Comparison of ENCODE assay signal across 11 cellular contexts in genomic region chr22:40727607-40728325, GRCh38. TPM values are rescaled to one million over a fixed set of nuclear protein-coding genes. Genes with fewer than 3 reads are reported as not detected.
A peak's percentile ranks its signal among the peaks of the same experiment; 100 is the strongest.
DNase-seq lines count a peak whose midpoint lies in the region; ATAC-seq, FAIRE-seq and TF ChIP-seq lines count a peak whose summit lies in the region.
"Had no signal": no experiment of that assay in that cellular context is flagged by ENCODE, and none has a peak within 500 bp of the region (broad histone marks: within the 10 kb centered on the region; RNA-seq: fewer than 3 reads in every experiment).

No MANE protein-coding gene starts in this region.

- CTCF ChIA-PET in CD8-positive, alpha-beta T cell (lab: Charles Lee), result interaction anchor here (0.8 to 1.9 kb wide), 5 partner anchors 9 to 44 kb away, joined by 3 to 8 read pairs (median 4); no protein-coding TSS in a partner anchor

- FAIRE-seq in H54 (lab: Jason Lieb, UNC), result no peak
- FAIRE-seq: endothelial cell of umbilical vein had no signal

- no peaks in the 10 kb centered on the region for H3K27me3 ChIP-seq in CD8-positive, alpha-beta T cell (ENCODE audit: insufficient read depth, low read length)
- H3K27me3 ChIP-seq: breast epithelium, stomach had no signal

- H3K27me3 Mint-ChIP-seq in CD8-positive, alpha-beta T cell (ENCODE audit: low read depth), result no peaks in the 10 kb centered on the region
- no peaks in the 10 kb centered on the region for H3K27me3 Mint-ChIP-seq in activated naive CD8-positive, alpha-beta T cell treated with anti-CD3 and anti-CD28 coated beads for 36 hours
- peaks cover 13% of the 10 kb centered on the region for H3K27me3 Mint-ChIP-seq in nephron progenitor cell (ENCODE audit: low read depth, poor library complexity)

- no peak for TF ChIP-seq POLR2A in H54 (IDR thresholded peaks at IDR 0.05; ENCODE audit: low read depth, low read length)

- peaks cover 3% of the 10 kb centered on the region for H3K9me3 Mint-ChIP-seq in CD8-positive, alpha-beta T cell
- H3K9me3 Mint-ChIP-seq in activated naive CD8-positive, alpha-beta T cell treated with anti-CD3 and anti-CD28 coated beads for 36 hours, result no peaks in the 10 kb centered on the region
- peaks cover 4% of the 10 kb centered on the region for H3K9me3 Mint-ChIP-seq in nephron progenitor cell

- peaks cover 60% of the 10 kb centered on the region for H3K4me1 ChIP-seq in CD8-positive, alpha-beta T cell (ENCODE audit: insufficient read depth, low read length)
- H3K4me1 ChIP-seq: breast epithelium had no signal

- no peak for DNase-seq in CD8-positive, alpha-beta T cell
- DNase-seq in Jurkat, Clone E6-1 (ENCODE audit: low read depth, low spot score), result no peak
- DNase-seq in activated naive CD8-positive, alpha-beta T cell treated with anti-CD3 and anti-CD28 coated beads for 36 hours, result no peak
- no peak for DNase-seq in nephron progenitor cell
- DNase-seq in H54 (ENCODE audit: insufficient read length, low spot score), result no peak
- no peak for DNase-seq in NCI-H2081 (lab: John Stamatoyannopoulos, UW)
- no peak for DNase-seq in SIG-M5 (lab: John Stamatoyannopoulos, UW)
- DNase-seq: NCI-H1694, stomach had no signal

- H3K4me1 Mint-ChIP-seq in CD8-positive, alpha-beta T cell (ENCODE audit: low read depth), result peaks cover 47% of the 10 kb centered on the region
- peaks cover 43% of the 10 kb centered on the region for H3K4me1 Mint-ChIP-seq in activated naive CD8-positive, alpha-beta T cell treated with anti-CD3 and anti-CD28 coated beads for 36 hours
- H3K4me1 Mint-ChIP-seq in nephron progenitor cell, result peaks cover 57% of the 10 kb centered on the region

- TF ChIP-seq CTCF in CD8-positive, alpha-beta T cell (IDR thresholded peaks at IDR 0.05), result no peak
- TF ChIP-seq CTCF in nephron progenitor cell (IDR thresholded peaks at IDR 0.05), result no peak

- no peak for ATAC-seq in CD8-positive, alpha-beta T cell

- POLR2A ChIA-PET in CD8-positive, alpha-beta T cell (lab: Charles Lee), result interaction anchor here (1.1 kb wide), 1 partner anchor 13 kb away, joined by 5 read pairs; no protein-coding TSS in a partner anchor

- peak overlapping the region; percentile 98 for H3K27ac Mint-ChIP-seq in CD8-positive, alpha-beta T cell
- peak overlapping the region; percentile 89 for H3K27ac Mint-ChIP-seq in activated naive CD8-positive, alpha-beta T cell treated with anti-CD3 and anti-CD28 coated beads for 36 hours
- peak overlapping the region; percentile 82 for H3K27ac Mint-ChIP-seq in nephron progenitor cell

- H3K9me3 ChIP-seq in CD8-positive, alpha-beta T cell (ENCODE audit: low read length), result no peaks in the 10 kb centered on the region
- H3K9me3 ChIP-seq: breast epithelium, stomach had no signal

- intact Hi-C loops in CD8-positive, alpha-beta T cell (cut with DNase I, micrococcal nuclease), result loop anchor here in 1 of 2 experiments (2.0 to 5.0 kb wide), 3 partner anchors 17 to 91 kb away; partner anchors contain the start of gene SLC25A17

- peak overlapping the region; percentile 23 for H3K4me3 Mint-ChIP-seq in CD8-positive, alpha-beta T cell
- peak overlapping the region; percentile 69 for H3K4me3 Mint-ChIP-seq in activated naive CD8-positive, alpha-beta T cell treated with anti-CD3 and anti-CD28 coated beads for 36 hours
- H3K4me3 Mint-ChIP-seq in nephron progenitor cell, result no peak overlapping the region

- peak overlapping the region; percentile 59 for H3K27ac ChIP-seq in CD8-positive, alpha-beta T cell (ENCODE audit: low read depth, low read length)
- H3K27ac ChIP-seq: stomach had no signal

- H3K36me3 Mint-ChIP-seq in CD8-positive, alpha-beta T cell, result no peaks in the 10 kb centered on the region
- peaks cover 6% of the 10 kb centered on the region for H3K36me3 Mint-ChIP-seq in activated naive CD8-positive, alpha-beta T cell treated with anti-CD3 and anti-CD28 coated beads for 36 hours
- no peaks in the 10 kb centered on the region for H3K36me3 Mint-ChIP-seq in nephron progenitor cell (ENCODE audit: low read depth)

- H3K4me3 ChIP-seq in CD8-positive, alpha-beta T cell (ENCODE audit: low read depth, low read length), result peak overlapping the region; percentile 22
- H3K4me3 ChIP-seq in Jurkat, Clone E6-1 (ENCODE audit: low read length), result peak overlapping the region; percentile 45
- H3K4me3 ChIP-seq: breast epithelium, stomach had no signal

- no peaks in the 10 kb centered on the region for H3K36me3 ChIP-seq in CD8-positive, alpha-beta T cell (ENCODE audit: insufficient read depth, low read length)
- H3K36me3 ChIP-seq: breast epithelium, stomach had no signal

RNA-seq across cellular contexts. Expression of gene MCHR1, which starts 48.5 kb away (rescaled TPM):
- not detected for total RNA-seq in CD8-positive, alpha-beta T cell
- polyA plus RNA-seq in Jurkat, Clone E6-1 (2012; ENCODE audit: insufficient read depth, insufficient read length), result not detected
- total RNA-seq in activated naive CD8-positive, alpha-beta T cell treated with anti-CD3 and anti-CD28 coated beads for 36 hours, result not detected
- total RNA-seq: breast epithelium, endothelial cell of umbilical vein, stomach had no signal
- polyA plus RNA-seq: endothelial cell of umbilical vein had no signal
